1 cellular context compared by ENCODE assay signal in the genomic region with DNA sequence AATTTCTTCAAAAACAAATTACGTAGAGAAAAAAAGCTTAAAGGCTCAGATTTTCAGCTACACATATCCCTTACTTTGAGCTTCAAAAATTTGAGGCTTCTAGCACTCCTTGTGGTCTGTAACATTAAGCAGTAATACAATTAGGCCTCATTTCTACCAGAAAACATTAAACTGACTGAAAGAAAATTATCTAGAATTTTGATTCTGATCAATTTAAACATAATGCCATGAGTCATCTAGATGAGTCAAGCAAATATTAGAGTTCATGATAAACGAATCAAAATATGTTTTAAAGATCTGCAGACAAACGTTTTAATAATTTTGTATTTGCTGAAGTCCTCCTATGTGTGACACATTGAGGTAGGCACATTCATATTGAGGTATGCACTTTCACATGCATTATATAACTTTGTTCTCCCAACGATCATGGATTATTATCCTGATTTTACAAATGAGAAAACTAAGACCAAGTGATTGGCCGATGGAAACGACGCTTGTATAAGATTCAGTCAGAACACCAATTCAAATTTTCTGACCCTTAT.
TF ChIP-seq lines count a peak whose summit lies in the region.

No MANE protein-coding gene starts in this region.

TF ChIP-seq in GM12878, 131 proteins besides CTCF, POLR2A, EP300 and RAD21:
- TF ChIP-seq SUZ12 (IDR thresholded peaks at IDR 0.05; ENCODE audit: unreplicated experiment): no peak
- TF ChIP-seq NBN (IDR thresholded peaks at IDR 0.05): no peak
- TF ChIP-seq TCF3 (IDR thresholded peaks at IDR 0.05; ENCODE audit: borderline replicate concordance, insufficient read depth, low read depth, low read length): no peak
- TF ChIP-seq RFX5 (IDR thresholded peaks at IDR 0.05; ENCODE audit: low read depth, low read length): no peak
- TF ChIP-seq SPI1 (IDR thresholded peaks at IDR 0.05; ENCODE audit: borderline replicate concordance, insufficient read depth, low read depth, low read length): no peak
- TF ChIP-seq RAD51 (IDR thresholded peaks at IDR 0.05): no peak
- no peak for TF ChIP-seq CEBPB (IDR thresholded peaks at IDR 0.05; ENCODE audit: borderline replicate concordance in 1 of 2, low read depth in 2 of 2, low read length in 2 of 2)
- TF ChIP-seq BACH1 (IDR thresholded peaks at IDR 0.05; ENCODE audit: borderline replicate concordance): no peak
- TF ChIP-seq, protein P1, sequence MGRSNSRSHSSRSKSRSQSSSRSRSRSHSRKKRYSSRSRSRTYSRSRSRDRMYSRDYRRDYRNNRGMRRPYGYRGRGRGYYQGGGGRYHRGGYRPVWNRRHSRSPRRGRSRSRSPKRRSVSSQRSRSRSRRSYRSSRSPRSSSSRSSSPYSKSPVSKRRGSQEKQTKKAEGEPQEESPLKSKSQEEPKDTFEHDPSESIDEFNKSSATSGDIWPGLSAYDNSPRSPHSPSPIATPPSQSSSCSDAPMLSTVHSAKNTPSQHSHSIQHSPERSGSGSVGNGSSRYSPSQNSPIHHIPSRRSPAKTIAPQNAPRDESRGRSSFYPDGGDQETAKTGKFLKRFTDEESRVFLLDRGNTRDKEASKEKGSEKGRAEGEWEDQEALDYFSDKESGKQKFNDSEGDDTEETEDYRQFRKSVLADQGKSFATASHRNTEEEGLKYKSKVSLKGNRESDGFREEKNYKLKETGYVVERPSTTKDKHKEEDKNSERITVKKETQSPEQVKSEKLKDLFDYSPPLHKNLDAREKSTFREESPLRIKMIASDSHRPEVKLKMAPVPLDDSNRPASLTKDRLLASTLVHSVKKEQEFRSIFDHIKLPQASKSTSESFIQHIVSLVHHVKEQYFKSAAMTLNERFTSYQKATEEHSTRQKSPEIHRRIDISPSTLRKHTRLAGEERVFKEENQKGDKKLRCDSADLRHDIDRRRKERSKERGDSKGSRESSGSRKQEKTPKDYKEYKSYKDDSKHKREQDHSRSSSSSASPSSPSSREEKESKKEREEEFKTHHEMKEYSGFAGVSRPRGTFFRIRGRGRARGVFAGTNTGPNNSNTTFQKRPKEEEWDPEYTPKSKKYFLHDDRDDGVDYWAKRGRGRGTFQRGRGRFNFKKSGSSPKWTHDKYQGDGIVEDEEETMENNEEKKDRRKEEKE (IDR thresholded peaks at IDR 0.05): no peak
- TF ChIP-seq ETV6 (conservative IDR thresholded peaks at IDR 0.05 in 1 of 2, IDR thresholded peaks at IDR 0.05 in 1 of 2; ENCODE audit: borderline replicate concordance in 1 of 2, low read depth in 1 of 2): no peak
- TF ChIP-seq, protein P2, sequence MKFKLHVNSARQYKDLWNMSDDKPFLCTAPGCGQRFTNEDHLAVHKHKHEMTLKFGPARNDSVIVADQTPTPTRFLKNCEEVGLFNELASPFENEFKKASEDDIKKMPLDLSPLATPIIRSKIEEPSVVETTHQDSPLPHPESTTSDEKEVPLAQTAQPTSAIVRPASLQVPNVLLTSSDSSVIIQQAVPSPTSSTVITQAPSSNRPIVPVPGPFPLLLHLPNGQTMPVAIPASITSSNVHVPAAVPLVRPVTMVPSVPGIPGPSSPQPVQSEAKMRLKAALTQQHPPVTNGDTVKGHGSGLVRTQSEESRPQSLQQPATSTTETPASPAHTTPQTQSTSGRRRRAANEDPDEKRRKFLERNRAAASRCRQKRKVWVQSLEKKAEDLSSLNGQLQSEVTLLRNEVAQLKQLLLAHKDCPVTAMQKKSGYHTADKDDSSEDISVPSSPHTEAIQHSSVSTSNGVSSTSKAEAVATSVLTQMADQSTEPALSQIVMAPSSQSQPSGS (IDR thresholded peaks at IDR 0.05; ENCODE audit: low read length): no peak
- TF ChIP-seq NFYA (IDR thresholded peaks at IDR 0.05; ENCODE audit: borderline replicate concordance, low read depth, low read length): no peak
- TF ChIP-seq IRF4 (IDR thresholded peaks at IDR 0.05; ENCODE audit: low read depth, low read length): no peak
- TF ChIP-seq SREBF1 (IDR thresholded peaks at IDR 0.05; ENCODE audit: low read length): no peak
- TF ChIP-seq, protein P3, sequence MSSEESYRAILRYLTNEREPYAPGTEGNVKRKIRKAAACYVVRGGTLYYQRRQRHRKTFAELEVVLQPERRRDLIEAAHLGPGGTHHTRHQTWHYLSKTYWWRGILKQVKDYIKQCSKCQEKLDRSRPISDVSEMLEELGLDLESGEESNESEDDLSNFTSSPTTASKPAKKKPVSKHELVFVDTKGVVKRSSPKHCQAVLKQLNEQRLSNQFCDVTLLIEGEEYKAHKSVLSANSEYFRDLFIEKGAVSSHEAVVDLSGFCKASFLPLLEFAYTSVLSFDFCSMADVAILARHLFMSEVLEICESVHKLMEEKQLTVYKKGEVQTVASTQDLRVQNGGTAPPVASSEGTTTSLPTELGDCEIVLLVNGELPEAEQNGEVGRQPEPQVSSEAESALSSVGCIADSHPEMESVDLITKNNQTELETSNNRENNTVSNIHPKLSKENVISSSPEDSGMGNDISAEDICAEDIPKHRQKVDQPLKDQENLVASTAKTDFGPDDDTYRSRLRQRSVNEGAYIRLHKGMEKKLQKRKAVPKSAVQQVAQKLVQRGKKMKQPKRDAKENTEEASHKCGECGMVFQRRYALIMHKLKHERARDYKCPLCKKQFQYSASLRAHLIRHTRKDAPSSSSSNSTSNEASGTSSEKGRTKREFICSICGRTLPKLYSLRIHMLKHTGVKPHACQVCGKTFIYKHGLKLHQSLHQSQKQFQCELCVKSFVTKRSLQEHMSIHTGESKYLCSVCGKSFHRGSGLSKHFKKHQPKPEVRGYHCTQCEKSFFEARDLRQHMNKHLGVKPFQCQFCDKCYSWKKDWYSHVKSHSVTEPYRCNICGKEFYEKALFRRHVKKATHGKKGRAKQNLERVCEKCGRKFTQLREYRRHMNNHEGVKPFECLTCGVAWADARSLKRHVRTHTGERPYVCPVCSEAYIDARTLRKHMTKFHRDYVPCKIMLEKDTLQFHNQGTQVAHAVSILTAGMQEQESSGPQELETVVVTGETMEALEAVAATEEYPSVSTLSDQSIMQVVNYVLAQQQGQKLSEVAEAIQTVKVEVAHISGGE (CRISPR knock-in tag; IDR thresholded peaks at IDR 0.05): no peak
- TF ChIP-seq SMAD1 (IDR thresholded peaks at IDR 0.05; ENCODE audit: low read depth, partially characterized antibody): no peak
- TF ChIP-seq SP1 (IDR thresholded peaks at IDR 0.05; ENCODE audit: low read depth, low read length): no peak
TF ChIP-seq in GM12878: peak in this region for 0.
